Comparison of ENCODE assay signal across 10 cellular contexts in genomic region chr22:40721266-40721665, GRCh38. TPM values are rescaled to one million over a fixed set of nuclear protein-coding genes. Genes with fewer than 3 reads are reported as not detected.
DNase-seq lines count a peak whose midpoint lies in the region; ATAC-seq and TF ChIP-seq lines count a peak whose summit lies in the region.
"Had no signal": no experiment of that assay in that cellular context is flagged by ENCODE, and none has a peak within 500 bp of the region (broad histone marks: within the 10 kb centered on the region; RNA-seq: fewer than 3 reads in every experiment).

No MANE protein-coding gene starts in this region.

- no peaks in the 10 kb centered on the region for H3K79me2 ChIP-seq in DND-41 (ENCODE audit: insufficient read depth, low read length)

- peak overlapping the region; percentile 9; the same call in 1 of the 2 replicates for H2AFZ ChIP-seq in DND-41 (ENCODE audit: low read depth, low read length)

- no peak overlapping the region for H3K4me3 Mint-ChIP-seq in WTC11

- H3K9me3 Mint-ChIP-seq in WTC11: no peaks in the 10 kb centered on the region

- peaks cover 25% of the 10 kb centered on the region for H3K4me1 ChIP-seq in DND-41 (ENCODE audit: insufficient read depth, low read length)
- H3K4me1 ChIP-seq in muscle layer of duodenum (ENCODE audit: control insufficient read depth in 1 of 2, insufficient read depth in 2 of 2, low read length in 2 of 2): peaks cover 0 to 10% of the 10 kb centered on the region in 2 donors

- peak; percentile 57 for ATAC-seq in DND-41 (ENCODE audit: insufficient read depth, low read depth)
- ATAC-seq in WTC11: peak; percentile 49
- ATAC-seq in HG03025 (IDR thresholded peaks at IDR 0.05; ENCODE audit: low FRiP score, unreplicated experiment): no peak

- H3K4me3 ChIP-seq in DND-41 (ENCODE audit: low read depth in 1 of 2, low read length in 2 of 2) (no peak overlapping the region), muscle layer of duodenum (ENCODE audit: low read depth in 1 of 2, low read length in 2 of 2) (no peak overlapping the region)

- peak overlapping the region; percentile 15; the same call in 1 of the 2 replicates for H3K27ac ChIP-seq in DND-41 (ENCODE audit: low read length)
- peak overlapping the region; percentile 60 for H3K27ac ChIP-seq in muscle layer of duodenum (ENCODE audit: low read length)

- H3K4me2 ChIP-seq in DND-41 (ENCODE audit: insufficient read depth, low read length): no peak overlapping the region

- DNase-seq in DND-41 (no peak), NCI-H1436 treated with DMSO at 0.1 percent for 48 hours (lab: John Stamatoyannopoulos, UW) (peak; percentile 68), WTC11 (ENCODE audit: low spot score) (no peak), HuH-7.5 (ENCODE audit: low spot score) (no peak)
- DNase-seq in activated CD8-positive, alpha-beta memory T cell treated with anti-CD3 and anti-CD28 coated beads, Interleukin-2, amount 50 U/mL, for 4 hours: no peak
- DNase-seq in stimulated activated naive CD4-positive, alpha-beta T cell (lab: John Stamatoyannopoulos, UW): no peak
- DNase-seq: cortex of kidney had no signal

- no peaks in the 10 kb centered on the region for H3K36me3 Mint-ChIP-seq in WTC11

- H4K20me1 ChIP-seq in DND-41 (ENCODE audit: insufficient read depth, low read length): no peaks in the 10 kb centered on the region

- H3K4me1 Mint-ChIP-seq in WTC11: peaks cover 39% of the 10 kb centered on the region

- peaks cover 2% of the 10 kb centered on the region for H3K27me3 Mint-ChIP-seq in WTC11 (ENCODE audit: low read depth)

- H3K27me3 ChIP-seq in DND-41 (ENCODE audit: insufficient read depth, low read length, poor library complexity) (no peaks in the 10 kb centered on the region), muscle layer of duodenum (ENCODE audit: low read depth, low read length) (no peaks in the 10 kb centered on the region)

- TF ChIP-seq CTCF in DND-41 (IDR thresholded peaks at IDR 0.05; ENCODE audit: borderline replicate concordance, extremely low read depth, low read length, poor library complexity, severe bottlenecking): no peak
- no peak for TF ChIP-seq CTCF in WTC11 (IDR thresholded peaks at IDR 0.05)

- H3K9ac ChIP-seq in DND-41 (ENCODE audit: low read depth, low read length): no peak overlapping the region

- POLR2A ChIA-PET in WTC11 (lab: Charles Lee): no interaction called here

- no peaks in the 10 kb centered on the region for H3K36me3 ChIP-seq in DND-41 (ENCODE audit: insufficient read depth, low read length)
- no peaks in the 10 kb centered on the region for H3K36me3 ChIP-seq in muscle layer of duodenum (ENCODE audit: control insufficient read depth in 1 of 2, insufficient read depth in 2 of 2, low read length in 2 of 2)

- CTCF ChIA-PET in WTC11 (lab: Charles Lee): interaction anchor here (1.3 to 1.6 kb wide), 2 partner anchors 38 to 178 kb away, joined by 3 to 4 read pairs; no protein-coding TSS in a partner anchor

- H3K9me3 ChIP-seq in DND-41 (ENCODE audit: insufficient read depth, low read length, severe bottlenecking): no peaks in the 10 kb centered on the region
- no peaks in the 10 kb centered on the region for H3K9me3 ChIP-seq in muscle layer of duodenum (ENCODE audit: control insufficient read depth in 1 of 2, low read length in 2 of 2)

- peak overlapping the region; percentile 23; the same call in 1 of the 2 replicates for H3K27ac Mint-ChIP-seq in WTC11

TF ChIP-seq in WTC11, 78 proteins besides CTCF, POLR2A, EP300 and RAD21:
- TF ChIP-seq, protein P1, sequence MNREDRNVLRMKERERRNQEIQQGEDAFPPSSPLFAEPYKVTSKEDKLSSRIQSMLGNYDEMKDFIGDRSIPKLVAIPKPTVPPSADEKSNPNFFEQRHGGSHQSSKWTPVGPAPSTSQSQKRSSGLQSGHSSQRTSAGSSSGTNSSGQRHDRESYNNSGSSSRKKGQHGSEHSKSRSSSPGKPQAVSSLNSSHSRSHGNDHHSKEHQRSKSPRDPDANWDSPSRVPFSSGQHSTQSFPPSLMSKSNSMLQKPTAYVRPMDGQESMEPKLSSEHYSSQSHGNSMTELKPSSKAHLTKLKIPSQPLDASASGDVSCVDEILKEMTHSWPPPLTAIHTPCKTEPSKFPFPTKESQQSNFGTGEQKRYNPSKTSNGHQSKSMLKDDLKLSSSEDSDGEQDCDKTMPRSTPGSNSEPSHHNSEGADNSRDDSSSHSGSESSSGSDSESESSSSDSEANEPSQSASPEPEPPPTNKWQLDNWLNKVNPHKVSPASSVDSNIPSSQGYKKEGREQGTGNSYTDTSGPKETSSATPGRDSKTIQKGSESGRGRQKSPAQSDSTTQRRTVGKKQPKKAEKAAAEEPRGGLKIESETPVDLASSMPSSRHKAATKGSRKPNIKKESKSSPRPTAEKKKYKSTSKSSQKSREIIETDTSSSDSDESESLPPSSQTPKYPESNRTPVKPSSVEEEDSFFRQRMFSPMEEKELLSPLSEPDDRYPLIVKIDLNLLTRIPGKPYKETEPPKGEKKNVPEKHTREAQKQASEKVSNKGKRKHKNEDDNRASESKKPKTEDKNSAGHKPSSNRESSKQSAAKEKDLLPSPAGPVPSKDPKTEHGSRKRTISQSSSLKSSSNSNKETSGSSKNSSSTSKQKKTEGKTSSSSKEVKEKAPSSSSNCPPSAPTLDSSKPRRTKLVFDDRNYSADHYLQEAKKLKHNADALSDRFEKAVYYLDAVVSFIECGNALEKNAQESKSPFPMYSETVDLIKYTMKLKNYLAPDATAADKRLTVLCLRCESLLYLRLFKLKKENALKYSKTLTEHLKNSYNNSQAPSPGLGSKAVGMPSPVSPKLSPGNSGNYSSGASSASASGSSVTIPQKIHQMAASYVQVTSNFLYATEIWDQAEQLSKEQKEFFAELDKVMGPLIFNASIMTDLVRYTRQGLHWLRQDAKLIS (CRISPR knock-in tag; IDR thresholded peaks at IDR 0.05; ENCODE audit: borderline replicate concordance): no peak
- no peak for TF ChIP-seq RELA (CRISPR knock-in tag; IDR thresholded peaks at IDR 0.05; ENCODE audit: borderline replicate concordance)
- 0 out of 2 replicates have a peak, but pooled peaks have one; percentile 41 for TF ChIP-seq NFE2L1 (CRISPR knock-in tag; IDR thresholded peaks at IDR 0.05)
- no peak for TF ChIP-seq ATF3 (CRISPR knock-in tag; conservative IDR thresholded peaks at IDR 0.05)
- TF ChIP-seq ZNF423 (CRISPR knock-in tag; IDR thresholded peaks at IDR 0.05): peak; percentile 54
- TF ChIP-seq ZNF138 (CRISPR knock-in tag; conservative IDR thresholded peaks at IDR 0.05): no peak
- no peak for TF ChIP-seq NFYB (CRISPR knock-in tag; conservative IDR thresholded peaks at IDR 0.05; ENCODE audit: low read depth)
- no peak for TF ChIP-seq FOXP1 (CRISPR knock-in tag; IDR thresholded peaks at IDR 0.05; ENCODE audit: borderline replicate concordance)
- no peak for TF ChIP-seq NR2C2 (CRISPR knock-in tag; IDR thresholded peaks at IDR 0.05)
- TF ChIP-seq ZNF219 (CRISPR knock-in tag; IDR thresholded peaks at IDR 0.05; ENCODE audit: borderline replicate concordance): no peak
- TF ChIP-seq, protein P2, sequence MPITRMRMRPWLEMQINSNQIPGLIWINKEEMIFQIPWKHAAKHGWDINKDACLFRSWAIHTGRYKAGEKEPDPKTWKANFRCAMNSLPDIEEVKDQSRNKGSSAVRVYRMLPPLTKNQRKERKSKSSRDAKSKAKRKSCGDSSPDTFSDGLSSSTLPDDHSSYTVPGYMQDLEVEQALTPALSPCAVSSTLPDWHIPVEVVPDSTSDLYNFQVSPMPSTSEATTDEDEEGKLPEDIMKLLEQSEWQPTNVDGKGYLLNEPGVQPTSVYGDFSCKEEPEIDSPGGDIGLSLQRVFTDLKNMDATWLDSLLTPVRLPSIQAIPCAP (CRISPR knock-in tag; IDR thresholded peaks at IDR 0.05): no peak

RNA-seq across cellular contexts. Expression of gene MCHR1, which starts 42.0 kb away (rescaled TPM):
- 0.57 to 1.0 TPM (median 0.69 TPM) in 3 replicates for total RNA-seq in WTC11 (2021)
- total RNA-seq: osteocyte had no signal
